16 cellular contexts compared by ENCODE assay signal in the genomic region with DNA sequence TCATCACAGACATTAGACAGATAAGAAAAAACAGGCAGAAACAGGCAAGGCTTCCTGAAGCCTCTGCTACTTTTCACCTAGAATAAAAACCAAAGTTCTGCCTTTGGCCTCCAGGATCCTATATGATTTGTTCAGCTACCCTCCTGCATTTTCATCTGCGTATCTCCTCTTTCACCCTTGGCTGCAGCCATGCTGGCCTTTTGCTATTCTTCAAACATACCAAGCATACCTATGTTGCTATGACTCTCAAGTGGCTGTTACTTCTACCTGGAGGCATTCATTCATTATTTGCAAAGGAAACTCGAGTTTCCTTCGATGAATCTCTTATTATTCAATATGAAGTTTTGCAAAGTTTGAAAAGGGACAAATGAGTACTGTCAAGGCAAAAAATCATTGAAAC.
"Had no signal": no experiment of that assay in that cellular context is flagged by ENCODE, and none has a peak within 500 bp of the region (broad histone marks: within the 10 kb centered on the region; RNA-seq: fewer than 3 reads in every experiment).

No MANE protein-coding gene starts in this region.

- H3K36me3 ChIP-seq: adrenal gland, cardiac muscle cell, sigmoid colon, spleen, suprapubic skin had no signal

- DNase-seq: activated CD4-positive, alpha-beta memory T cell treated with anti-CD3 and anti-CD28 coated beads for 36 hours; activated CD4-positive, alpha-beta T cell treated with anti-CD3 and anti-CD28 coated beads for 36 hours; activated CD8-positive, alpha-beta memory T cell treated with anti-CD3 and anti-CD28 coated beads, Interleukin-2, amount 10 ng/mL, durations not matched to agents 7 days and 5 days; activated effector memory CD4-positive, alpha-beta T cell treated with Interleukin-2 at 50 U/mL for 16 hours; activated naive CD4-positive, alpha-beta T cell treated with anti-CD3 and anti-CD28 coated beads, Interleukin-2, amount 50 U/mL, for 16 hours; activated T-cell treated with anti-CD3 and anti-CD28 coated beads, Interleukin-2, amount 50 U/mL, for 4 hours; adrenal gland; sigmoid colon; spleen; T-helper 1 cell; T1000 had no signal

- H3K27me3 ChIP-seq: adrenal gland, cardiac muscle cell, sigmoid colon, suprapubic skin had no signal

- H3K36me3 Mint-ChIP-seq: activated CD4-positive, alpha-beta memory T cell treated with anti-CD3 and anti-CD28 coated beads for 36 hours; activated CD8-positive, alpha-beta memory T cell treated with anti-CD3 and anti-CD28 coated beads, Interleukin-2, amount 10 ng/mL, durations not matched to agents 7 days and 5 days had no signal

- H3K4me1 ChIP-seq: adrenal gland, sigmoid colon, spleen, suprapubic skin had no signal

- H3K27ac Mint-ChIP-seq: activated CD4-positive, alpha-beta memory T cell treated with anti-CD3 and anti-CD28 coated beads for 36 hours; activated CD4-positive, alpha-beta T cell treated with anti-CD3 and anti-CD28 coated beads for 36 hours; activated CD8-positive, alpha-beta memory T cell treated with anti-CD3 and anti-CD28 coated beads, Interleukin-2, amount 10 ng/mL, durations not matched to agents 7 days and 5 days; stimulated activated naive CD8-positive, alpha-beta T cell treated with anti-CD3 and anti-CD28 coated beads, Interleukin-15, Interleukin-2, amounts not matched to agents 100 ng/mL and 50 ng/mL, for 24 hours had no signal

- ATAC-seq: activated CD4-positive, alpha-beta T cell treated with anti-CD3 and anti-CD28 coated beads for 36 hours; activated CD8-positive, alpha-beta memory T cell treated with anti-CD3 and anti-CD28 coated beads, Interleukin-2, amount 10 ng/mL, durations not matched to agents 7 days and 5 days; activated T-cell treated with anti-CD3 and anti-CD28 coated beads, Interleukin-2, amount 50 U/mL, for 4 hours; esophagus mucosa had no signal

- H3K4me3 Mint-ChIP-seq: activated CD4-positive, alpha-beta memory T cell treated with anti-CD3 and anti-CD28 coated beads for 36 hours; activated CD4-positive, alpha-beta T cell treated with anti-CD3 and anti-CD28 coated beads for 36 hours; activated CD8-positive, alpha-beta memory T cell treated with anti-CD3 and anti-CD28 coated beads, Interleukin-2, amount 10 ng/mL, durations not matched to agents 7 days and 5 days; activated T-cell treated with anti-CD3 and anti-CD28 coated beads, Interleukin-2, amount 50 U/mL, for 4 hours; neural crest cell; stimulated activated naive CD8-positive, alpha-beta T cell treated with anti-CD3 and anti-CD28 coated beads, Interleukin-15, Interleukin-2, amounts not matched to agents 100 ng/mL and 50 ng/mL, for 24 hours had no signal

- H3K9me3 Mint-ChIP-seq: activated CD4-positive, alpha-beta memory T cell treated with anti-CD3 and anti-CD28 coated beads for 36 hours; activated T-cell treated with anti-CD3 and anti-CD28 coated beads, Interleukin-2, amount 50 U/mL, for 4 hours; neural crest cell; stimulated activated naive CD8-positive, alpha-beta T cell treated with anti-CD3 and anti-CD28 coated beads, Interleukin-15, Interleukin-2, amounts not matched to agents 100 ng/mL and 50 ng/mL, for 24 hours had no signal

- H3K4me3 ChIP-seq: adrenal gland, cardiac muscle cell, sigmoid colon, spleen, suprapubic skin had no signal

- H3K27ac ChIP-seq: adrenal gland, sigmoid colon, spleen, suprapubic skin had no signal

- H3K4me1 Mint-ChIP-seq: activated CD4-positive, alpha-beta T cell treated with anti-CD3 and anti-CD28 coated beads for 36 hours; activated CD8-positive, alpha-beta memory T cell treated with anti-CD3 and anti-CD28 coated beads, Interleukin-2, amount 10 ng/mL, durations not matched to agents 7 days and 5 days had no signal
